Comparison of ENCODE assay signal across 17 cellular contexts in genomic region chr11:10646956-10647355, GRCh38. TPM values are rescaled to one million over a fixed set of nuclear protein-coding genes. Genes with fewer than 3 reads are reported as not detected.
"Had no signal": no experiment of that assay in that cellular context is flagged by ENCODE, and none has a peak within 500 bp of the region (broad histone marks: within the 10 kb centered on the region; RNA-seq: fewer than 3 reads in every experiment).

No MANE protein-coding gene starts in this region.

- H3K79me2 ChIP-seq: hepatocyte had no signal

- H3K36me3 ChIP-seq: breast epithelium, ovary had no signal

- H3K4me1 ChIP-seq: breast epithelium had no signal

- H3K9me3 ChIP-seq: breast epithelium, ovary, psoas muscle had no signal

- H3K4me2 ChIP-seq: hepatocyte had no signal

- H3K27ac ChIP-seq: ovary, psoas muscle had no signal

- H2AFZ ChIP-seq: hepatocyte had no signal

- ATAC-seq: activated CD4-positive, CD25-positive, alpha-beta regulatory T cell treated with anti-CD3 and anti-CD28 coated beads, Interleukin-2, amount 50 U/mL, for 24 hours; psoas muscle; right cardiac atrium had no signal

- DNase-seq: activated CD4-positive, alpha-beta T cell treated with anti-CD3 and anti-CD28 coated beads, Interleukin-2, amount 50 U/mL, for 4 hours; activated effector memory CD4-positive, alpha-beta T cell treated with anti-CD3 and anti-CD28 coated beads, Interleukin-2, amount 50 U/mL, for 16 hours; activated naive CD4-positive, alpha-beta T cell treated with anti-CD3 and anti-CD28 coated beads, Interleukin-2, amount 50 U/mL, for 16 hours; cortex of kidney; effector CD8-positive, alpha-beta T cell; left cardiac atrium; ovary; psoas muscle; right cardiac atrium; T1000 had no signal

- H3K27me3 ChIP-seq: breast epithelium, hepatocyte, ovary had no signal

- H3K4me3 ChIP-seq: breast epithelium, hepatocyte, lung, ovary, psoas muscle, skin epidermis had no signal

RNA-seq across cellular contexts. Expression of gene IRAG1, which starts 46.6 kb away (rescaled TPM):
- total RNA-seq: activated CD8-positive, alpha-beta memory T cell treated with anti-CD3 and anti-CD28 coated beads for 36 hours; T-helper 1 cell treated with Interleukin-12 subunit alpha and Interleukin-12 subunit beta and Interleukin-4 antibody, amounts not matched to agents 30 ng/mL and 1 ng/mL, for 36 hours had no signal
